Comparison of ENCODE assay signal across 1 cellular context in the genomic region with DNA sequence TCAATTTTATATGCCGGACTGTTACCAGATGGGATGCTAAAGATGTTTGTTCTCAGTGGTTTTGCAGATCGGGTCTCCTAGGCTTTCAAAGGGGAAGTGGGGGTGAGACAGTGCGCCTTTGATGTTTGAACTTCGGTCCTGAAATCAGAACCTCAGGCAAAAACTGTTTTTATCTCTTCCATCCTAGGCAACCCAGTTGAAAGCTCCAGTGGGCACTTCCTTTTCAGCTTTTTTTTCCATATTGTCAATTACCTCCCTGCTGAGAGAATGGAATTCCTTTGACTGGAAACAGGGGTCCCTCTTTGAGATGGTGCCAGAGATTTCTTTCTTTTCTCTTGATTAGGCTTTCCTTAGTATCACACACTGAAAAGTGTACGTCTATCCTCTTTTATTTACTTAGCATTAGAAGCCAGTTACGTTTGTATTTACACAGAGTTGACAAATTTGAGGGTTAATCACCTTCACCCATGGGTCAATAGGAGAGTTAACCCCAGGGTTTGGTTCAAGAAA.
TF ChIP-seq lines count a peak whose summit lies in the region.

No MANE protein-coding gene starts in this region.

TF ChIP-seq in HepG2, 621 proteins besides CTCF, POLR2A, EP300 and RAD21 (continued from another document and continues in another):
- TF ChIP-seq FOXP1 (IDR thresholded peaks at IDR 0.05) (no peak), FOXP1 (CRISPR knock-in tag; IDR thresholded peaks at IDR 0.05) (peak; percentile 52; the same call in 1 of the 2 replicates), YEATS2 (CRISPR knock-in tag; IDR thresholded peaks at IDR 0.05; ENCODE audit: borderline replicate concordance) (no peak), NR2C2 (CRISPR knock-in tag; IDR thresholded peaks at IDR 0.05; ENCODE audit: borderline replicate concordance) (peak; percentile 31; the same call in 1 of the 2 replicates), ZNF460 (CRISPR knock-in tag; IDR thresholded peaks at IDR 0.05; ENCODE audit: borderline replicate concordance) (no peak), ZNF337 (CRISPR knock-in tag; IDR thresholded peaks at IDR 0.05; ENCODE audit: borderline replicate concordance, low read depth) (no peak), ZSCAN9 (CRISPR knock-in tag; IDR thresholded peaks at IDR 0.05; ENCODE audit: borderline replicate concordance) (no peak), SOX13 (IDR thresholded peaks at IDR 0.05) (no peak), SOX13 (CRISPR knock-in tag; conservative IDR thresholded peaks at IDR 0.05 in 1 of 2, IDR thresholded peaks at IDR 0.05 in 1 of 2) (peak in 1 of 2 experiments; percentile 54; a peak in 2 of 4 replicates), HDAC2 (CRISPR knock-in tag; IDR thresholded peaks at IDR 0.05) (peak; percentile 67; the same call in 1 of the 2 replicates), HOXD1 (CRISPR knock-in tag; IDR thresholded peaks at IDR 0.05) (0 out of 2 replicates have a peak, but pooled peaks have one; percentile 34), AHDC1 (CRISPR knock-in tag; IDR thresholded peaks at IDR 0.05; ENCODE audit: borderline replicate concordance) (peak; percentile 86; the same call in 1 of the 2 replicates), XBP1 (CRISPR knock-in tag; IDR thresholded peaks at IDR 0.05) (no peak), MED1 (CRISPR knock-in tag; IDR thresholded peaks at IDR 0.05) (peak; percentile 40; the same call in 1 of the 2 replicates), ADNP (CRISPR knock-in tag; IDR thresholded peaks at IDR 0.05) (no peak), ZNF264 (CRISPR knock-in tag; IDR thresholded peaks at IDR 0.05) (peak; percentile 46; the same call in 1 of the 2 replicates), SMARCC2 (IDR thresholded peaks at IDR 0.05) (no peak), ZSCAN22 (CRISPR knock-in tag; IDR thresholded peaks at IDR 0.05) (no peak), NFIC (IDR thresholded peaks at IDR 0.05; ENCODE audit: low read length) (peak; percentile 68; the same call in 1 of the 2 replicates), HHEX (CRISPR knock-in tag; IDR thresholded peaks at IDR 0.05) (no peak), HMG20A (CRISPR knock-in tag; IDR thresholded peaks at IDR 0.05; ENCODE audit: borderline replicate concordance) (peak; percentile 87), SATB2 (CRISPR knock-in tag; IDR thresholded peaks at IDR 0.05) (peak; percentile 60; the same call in 1 of the 2 replicates), DPF2 (CRISPR knock-in tag; IDR thresholded peaks at IDR 0.05; ENCODE audit: borderline replicate concordance, low read depth) (peak; percentile 59; the same call in 1 of the 2 replicates), ISL2 (CRISPR knock-in tag; IDR thresholded peaks at IDR 0.05) (peak; percentile 81), TBX3 (IDR thresholded peaks at IDR 0.05; ENCODE audit: borderline replicate concordance) (0 out of 2 replicates have a peak, but pooled peaks have one; percentile 55), ZNF550 (CRISPR knock-in tag; IDR thresholded peaks at IDR 0.05; ENCODE audit: borderline replicate concordance) (no peak), SIX4 (CRISPR knock-in tag; IDR thresholded peaks at IDR 0.05) (0 out of 2 replicates have a peak, but pooled peaks have one; percentile 36), HNRNPK (IDR thresholded peaks at IDR 0.05; ENCODE audit: low read depth, low read length, poor library complexity, severe bottlenecking) (no peak), SMAD3 (CRISPR knock-in tag; IDR thresholded peaks at IDR 0.05) (0 out of 2 replicates have a peak, but pooled peaks have one; percentile 26), CAMTA2 (CRISPR knock-in tag; IDR thresholded peaks at IDR 0.05; ENCODE audit: borderline replicate concordance) (no peak), ESRRA (CRISPR knock-in tag; IDR thresholded peaks at IDR 0.05; ENCODE audit: low read depth) (0 out of 2 replicates have a peak, but pooled peaks have one; percentile 27), GFI1 (CRISPR knock-in tag; IDR thresholded peaks at IDR 0.05; ENCODE audit: borderline replicate concordance) (peak; percentile 98)
- TF ChIP-seq, protein P1, sequence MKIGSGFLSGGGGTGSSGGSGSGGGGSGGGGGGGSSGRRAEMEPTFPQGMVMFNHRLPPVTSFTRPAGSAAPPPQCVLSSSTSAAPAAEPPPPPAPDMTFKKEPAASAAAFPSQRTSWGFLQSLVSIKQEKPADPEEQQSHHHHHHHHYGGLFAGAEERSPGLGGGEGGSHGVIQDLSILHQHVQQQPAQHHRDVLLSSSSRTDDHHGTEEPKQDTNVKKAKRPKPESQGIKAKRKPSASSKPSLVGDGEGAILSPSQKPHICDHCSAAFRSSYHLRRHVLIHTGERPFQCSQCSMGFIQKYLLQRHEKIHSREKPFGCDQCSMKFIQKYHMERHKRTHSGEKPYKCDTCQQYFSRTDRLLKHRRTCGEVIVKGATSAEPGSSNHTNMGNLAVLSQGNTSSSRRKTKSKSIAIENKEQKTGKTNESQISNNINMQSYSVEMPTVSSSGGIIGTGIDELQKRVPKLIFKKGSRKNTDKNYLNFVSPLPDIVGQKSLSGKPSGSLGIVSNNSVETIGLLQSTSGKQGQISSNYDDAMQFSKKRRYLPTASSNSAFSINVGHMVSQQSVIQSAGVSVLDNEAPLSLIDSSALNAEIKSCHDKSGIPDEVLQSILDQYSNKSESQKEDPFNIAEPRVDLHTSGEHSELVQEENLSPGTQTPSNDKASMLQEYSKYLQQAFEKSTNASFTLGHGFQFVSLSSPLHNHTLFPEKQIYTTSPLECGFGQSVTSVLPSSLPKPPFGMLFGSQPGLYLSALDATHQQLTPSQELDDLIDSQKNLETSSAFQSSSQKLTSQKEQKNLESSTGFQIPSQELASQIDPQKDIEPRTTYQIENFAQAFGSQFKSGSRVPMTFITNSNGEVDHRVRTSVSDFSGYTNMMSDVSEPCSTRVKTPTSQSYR (CRISPR knock-in tag; IDR thresholded peaks at IDR 0.05; ENCODE audit: borderline replicate concordance) = peak; percentile 57; the same call in 1 of the 2 replicates
- TF ChIP-seq, protein P2, sequence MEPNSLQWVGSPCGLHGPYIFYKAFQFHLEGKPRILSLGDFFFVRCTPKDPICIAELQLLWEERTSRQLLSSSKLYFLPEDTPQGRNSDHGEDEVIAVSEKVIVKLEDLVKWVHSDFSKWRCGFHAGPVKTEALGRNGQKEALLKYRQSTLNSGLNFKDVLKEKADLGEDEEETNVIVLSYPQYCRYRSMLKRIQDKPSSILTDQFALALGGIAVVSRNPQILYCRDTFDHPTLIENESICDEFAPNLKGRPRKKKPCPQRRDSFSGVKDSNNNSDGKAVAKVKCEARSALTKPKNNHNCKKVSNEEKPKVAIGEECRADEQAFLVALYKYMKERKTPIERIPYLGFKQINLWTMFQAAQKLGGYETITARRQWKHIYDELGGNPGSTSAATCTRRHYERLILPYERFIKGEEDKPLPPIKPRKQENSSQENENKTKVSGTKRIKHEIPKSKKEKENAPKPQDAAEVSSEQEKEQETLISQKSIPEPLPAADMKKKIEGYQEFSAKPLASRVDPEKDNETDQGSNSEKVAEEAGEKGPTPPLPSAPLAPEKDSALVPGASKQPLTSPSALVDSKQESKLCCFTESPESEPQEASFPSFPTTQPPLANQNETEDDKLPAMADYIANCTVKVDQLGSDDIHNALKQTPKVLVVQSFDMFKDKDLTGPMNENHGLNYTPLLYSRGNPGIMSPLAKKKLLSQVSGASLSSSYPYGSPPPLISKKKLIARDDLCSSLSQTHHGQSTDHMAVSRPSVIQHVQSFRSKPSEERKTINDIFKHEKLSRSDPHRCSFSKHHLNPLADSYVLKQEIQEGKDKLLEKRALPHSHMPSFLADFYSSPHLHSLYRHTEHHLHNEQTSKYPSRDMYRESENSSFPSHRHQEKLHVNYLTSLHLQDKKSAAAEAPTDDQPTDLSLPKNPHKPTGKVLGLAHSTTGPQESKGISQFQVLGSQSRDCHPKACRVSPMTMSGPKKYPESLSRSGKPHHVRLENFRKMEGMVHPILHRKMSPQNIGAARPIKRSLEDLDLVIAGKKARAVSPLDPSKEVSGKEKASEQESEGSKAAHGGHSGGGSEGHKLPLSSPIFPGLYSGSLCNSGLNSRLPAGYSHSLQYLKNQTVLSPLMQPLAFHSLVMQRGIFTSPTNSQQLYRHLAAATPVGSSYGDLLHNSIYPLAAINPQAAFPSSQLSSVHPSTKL (CRISPR knock-in tag; IDR thresholded peaks at IDR 0.05) = peak; percentile 85
- TF ChIP-seq, protein P3, sequence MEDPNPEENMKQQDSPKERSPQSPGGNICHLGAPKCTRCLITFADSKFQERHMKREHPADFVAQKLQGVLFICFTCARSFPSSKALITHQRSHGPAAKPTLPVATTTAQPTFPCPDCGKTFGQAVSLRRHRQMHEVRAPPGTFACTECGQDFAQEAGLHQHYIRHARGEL (CRISPR knock-in tag; IDR thresholded peaks at IDR 0.05) = no peak
- TF ChIP-seq, protein P4, sequence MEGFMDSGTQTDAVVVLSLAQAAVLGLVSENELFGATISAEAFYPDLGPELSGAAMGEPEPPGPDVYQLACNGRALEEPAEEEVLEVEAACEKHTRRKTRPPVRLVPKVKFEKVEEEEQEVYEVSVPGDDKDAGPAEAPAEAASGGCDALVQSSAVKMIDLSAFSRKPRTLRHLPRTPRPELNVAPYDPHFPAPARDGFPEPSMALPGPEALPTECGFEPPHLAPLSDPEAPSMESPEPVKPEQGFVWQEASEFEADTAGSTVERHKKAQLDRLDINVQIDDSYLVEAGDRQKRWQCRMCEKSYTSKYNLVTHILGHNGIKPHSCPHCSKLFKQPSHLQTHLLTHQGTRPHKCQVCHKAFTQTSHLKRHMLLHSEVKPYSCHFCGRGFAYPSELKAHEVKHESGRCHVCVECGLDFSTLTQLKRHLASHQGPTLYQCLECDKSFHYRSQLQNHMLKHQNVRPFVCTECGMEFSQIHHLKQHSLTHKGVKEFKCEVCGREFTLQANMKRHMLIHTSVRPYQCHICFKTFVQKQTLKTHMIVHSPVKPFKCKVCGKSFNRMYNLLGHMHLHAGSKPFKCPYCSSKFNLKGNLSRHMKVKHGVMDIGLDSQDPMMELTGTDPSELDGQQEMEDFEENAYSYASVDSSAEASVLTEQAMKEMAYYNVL (CRISPR knock-in tag; IDR thresholded peaks at IDR 0.05; ENCODE audit: borderline replicate concordance) = peak; percentile 70
- TF ChIP-seq, protein P5, sequence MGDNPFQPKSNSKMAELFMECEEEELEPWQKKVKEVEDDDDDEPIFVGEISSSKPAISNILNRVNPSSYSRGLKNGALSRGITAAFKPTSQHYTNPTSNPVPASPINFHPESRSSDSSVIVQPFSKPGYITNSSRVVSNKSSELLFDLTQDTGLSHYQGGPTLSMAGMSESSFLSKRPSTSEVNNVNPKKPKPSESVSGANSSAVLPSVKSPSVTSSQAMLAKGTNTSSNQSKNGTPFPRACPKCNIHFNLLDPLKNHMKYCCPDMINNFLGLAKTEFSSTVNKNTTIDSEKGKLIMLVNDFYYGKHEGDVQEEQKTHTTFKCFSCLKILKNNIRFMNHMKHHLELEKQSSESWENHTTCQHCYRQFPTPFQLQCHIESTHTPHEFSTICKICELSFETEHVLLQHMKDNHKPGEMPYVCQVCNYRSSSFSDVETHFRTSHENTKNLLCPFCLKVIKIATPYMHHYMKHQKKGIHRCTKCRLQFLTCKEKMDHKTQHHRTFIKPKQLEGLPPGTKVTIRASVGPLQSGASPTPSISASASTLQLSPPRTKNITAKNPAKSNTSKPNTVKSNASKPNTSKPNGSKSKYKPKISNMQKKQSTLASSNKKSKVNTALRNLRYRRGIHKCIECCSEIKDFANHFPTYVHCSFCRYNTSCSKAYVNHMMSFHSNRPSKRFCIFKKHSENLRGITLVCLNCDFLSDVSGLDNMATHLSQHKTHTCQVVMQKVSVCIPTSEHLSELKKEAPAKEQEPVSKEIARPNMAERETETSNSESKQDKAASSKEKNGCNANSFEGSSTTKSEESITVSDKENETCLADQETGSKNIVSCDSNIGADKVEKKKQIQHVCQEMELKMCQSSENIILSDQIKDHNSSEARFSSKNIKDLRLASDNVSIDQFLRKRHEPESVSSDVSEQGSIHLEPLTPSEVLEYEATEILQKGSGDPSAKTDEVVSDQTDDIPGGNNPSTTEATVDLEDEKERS (CRISPR knock-in tag; IDR thresholded peaks at IDR 0.05) = no peak
